In genomic region chr1:235090406-235091069, GRCh38 we compare ENCODE assay signal across 1 cellular context.
A peak's percentile ranks its signal among the peaks of the same experiment; 100 is the strongest.
TF ChIP-seq lines count a peak whose summit lies in the region.

No MANE protein-coding gene starts in this region.

TF ChIP-seq in H1, 55 proteins besides CTCF, POLR2A, EP300 and RAD21 (continued from another document):
- TF ChIP-seq, protein P1, sequence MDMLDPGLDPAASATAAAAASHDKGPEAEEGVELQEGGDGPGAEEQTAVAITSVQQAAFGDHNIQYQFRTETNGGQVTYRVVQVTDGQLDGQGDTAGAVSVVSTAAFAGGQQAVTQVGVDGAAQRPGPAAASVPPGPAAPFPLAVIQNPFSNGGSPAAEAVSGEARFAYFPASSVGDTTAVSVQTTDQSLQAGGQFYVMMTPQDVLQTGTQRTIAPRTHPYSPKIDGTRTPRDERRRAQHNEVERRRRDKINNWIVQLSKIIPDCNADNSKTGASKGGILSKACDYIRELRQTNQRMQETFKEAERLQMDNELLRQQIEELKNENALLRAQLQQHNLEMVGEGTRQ (IDR thresholded peaks at IDR 0.05; ENCODE audit: low read length): no peak
- TF ChIP-seq CHD1 (IDR thresholded peaks at IDR 0.05; ENCODE audit: low read depth, low read length) (no peak), ATF2 (IDR thresholded peaks at IDR 0.05; ENCODE audit: low read length) (no peak), RFX5 (IDR thresholded peaks at IDR 0.05; ENCODE audit: borderline replicate concordance, low read depth, low read length) (no peak), KDM5A (IDR thresholded peaks at IDR 0.05; ENCODE audit: low read length) (no peak), RXRA (IDR thresholded peaks at IDR 0.05; ENCODE audit: insufficient read depth, low read depth, low read length) (no peak), JUND (IDR thresholded peaks at IDR 0.05; ENCODE audit: low read length) (no peak), FOSL1 (IDR thresholded peaks at IDR 0.05; ENCODE audit: insufficient read depth, low read depth, low read length) (no peak), EZH2 (IDR thresholded peaks at IDR 0.05; ENCODE audit: low read depth, low read length, severe bottlenecking) (no peak), POU5F1 (IDR thresholded peaks at IDR 0.05; ENCODE audit: low read depth, low read length) (0 out of 2 replicates have a peak, but pooled peaks have one; percentile 51), TAF1 (IDR thresholded peaks at IDR 0.05; ENCODE audit: low read depth, low read length) (no peak), PHF8 (conservative IDR thresholded peaks at IDR 0.05; ENCODE audit: low read depth, low read length) (no peak), CHD2 (IDR thresholded peaks at IDR 0.05; ENCODE audit: low read length) (no peak), SIN3A (conservative IDR thresholded peaks at IDR 0.05 in 1 of 2, IDR thresholded peaks at IDR 0.05 in 1 of 2; ENCODE audit: low read depth in 1 of 2, low read length in 2 of 2) (peak; percentile 20 to 76; a peak in 2 of 4 replicates), CREB1 (IDR thresholded peaks at IDR 0.05) (no peak), TBP (IDR thresholded peaks at IDR 0.05; ENCODE audit: low read depth, low read length) (peak; percentile 49; the same call in 1 of the 2 replicates), SAP30 (IDR thresholded peaks at IDR 0.05; ENCODE audit: insufficient read depth, insufficient replicate concordance, low read length) (peak; percentile 50), KDM4A (IDR thresholded peaks at IDR 0.05; ENCODE audit: low read depth, low read length, severe bottlenecking) (no peak), CBX8 (IDR thresholded peaks at IDR 0.05; ENCODE audit: borderline replicate concordance, low read depth, low read length) (no peak), HDAC2 (IDR thresholded peaks at IDR 0.05; ENCODE audit: borderline replicate concordance in 1 of 2, low read depth in 2 of 2, low read length in 2 of 2) (peak; percentile 29 to 52; a peak in 1 of 4 replicates), NRF1 (IDR thresholded peaks at IDR 0.05; ENCODE audit: low read depth, low read length) (no peak), BCL11A (IDR thresholded peaks at IDR 0.05; ENCODE audit: low read depth in 2 of 2, low read length in 2 of 2) (no peak), MAFK (IDR thresholded peaks at IDR 0.05; ENCODE audit: low read depth, low read length) (0 out of 2 replicates have a peak, but pooled peaks have one; percentile 16), RBBP5 (IDR thresholded peaks at IDR 0.05; ENCODE audit: borderline replicate concordance, low read depth, low read length) (no peak), TCF12 (IDR thresholded peaks at IDR 0.05; ENCODE audit: low read depth, low read length) (peak; percentile 92), SP1 (IDR thresholded peaks at IDR 0.05; ENCODE audit: low read depth, low read length) (peak; percentile 60; the same call in 1 of the 2 replicates), SRF (IDR thresholded peaks at IDR 0.05; ENCODE audit: low read depth, low read length) (no peak), TEAD4 (IDR thresholded peaks at IDR 0.05; ENCODE audit: low read depth, low read length) (peak; percentile 99), ASH2L (IDR thresholded peaks at IDR 0.05; ENCODE audit: low read length) (no peak), TAF7 (optimal IDR thresholded peaks at IDR 0.05; ENCODE audit: borderline replicate concordance, low read depth, low read length) (no peak), RNF2 (IDR thresholded peaks at IDR 0.05; ENCODE audit: borderline replicate concordance, low read depth, low read length, missing control alignments, poor library complexity, severe bottlenecking) (no peak), YY1 (IDR thresholded peaks at IDR 0.05; ENCODE audit: low read depth, low read length) (peak; percentile 72; the same call in 1 of the 2 replicates), SUZ12 (IDR thresholded peaks at IDR 0.05; ENCODE audit: low read length) (no peak), GABPA (IDR thresholded peaks at IDR 0.05; ENCODE audit: borderline replicate concordance, insufficient read depth, low read length) (no peak), BRCA1 (IDR thresholded peaks at IDR 0.05; ENCODE audit: low read depth, low read length) (no peak), SIX5 (IDR thresholded peaks at IDR 0.05; ENCODE audit: low read depth, low read length) (no peak), BACH1 (IDR thresholded peaks at IDR 0.05; ENCODE audit: low read length) (peak; percentile 63), POLR2AphosphoS5 (IDR thresholded peaks at IDR 0.05; ENCODE audit: low read depth, low read length) (peak; percentile 59; the same call in 1 of the 2 replicates), KDM1A (IDR thresholded peaks at IDR 0.05; ENCODE audit: borderline replicate concordance, low read length) (no peak), SIRT6 (IDR thresholded peaks at IDR 0.05; ENCODE audit: low read length) (no peak)
- TF ChIP-seq, protein P2, sequence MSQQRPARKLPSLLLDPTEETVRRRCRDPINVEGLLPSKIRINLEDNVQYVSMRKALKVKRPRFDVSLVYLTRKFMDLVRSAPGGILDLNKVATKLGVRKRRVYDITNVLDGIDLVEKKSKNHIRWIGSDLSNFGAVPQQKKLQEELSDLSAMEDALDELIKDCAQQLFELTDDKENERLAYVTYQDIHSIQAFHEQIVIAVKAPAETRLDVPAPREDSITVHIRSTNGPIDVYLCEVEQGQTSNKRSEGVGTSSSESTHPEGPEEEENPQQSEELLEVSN (IDR thresholded peaks at IDR 0.05): peak; percentile 5; the same call in 1 of the 2 replicates
- TF ChIP-seq, protein P3, sequence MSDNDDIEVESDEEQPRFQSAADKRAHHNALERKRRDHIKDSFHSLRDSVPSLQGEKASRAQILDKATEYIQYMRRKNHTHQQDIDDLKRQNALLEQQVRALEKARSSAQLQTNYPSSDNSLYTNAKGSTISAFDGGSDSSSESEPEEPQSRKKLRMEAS (IDR thresholded peaks at IDR 0.05): peak; percentile 39; the same call in 1 of the 2 replicates
TF ChIP-seq in H1: peak in this region for 15.
